In genomic region chr10:30639946-30640786, GRCh38 we compare ENCODE assay signal across 8 cellular contexts. TPM values are rescaled to one million over a fixed set of nuclear protein-coding genes. Genes with fewer than 3 reads are reported as not detected.
A peak's percentile ranks its signal among the peaks of the same experiment; 100 is the strongest.
DNase-seq lines count a peak whose midpoint lies in the region; ATAC-seq and TF ChIP-seq lines count a peak whose summit lies in the region.

No MANE protein-coding gene starts in this region.

- H3K27ac Mint-ChIP-seq in osteocyte (ENCODE audit: unreplicated experiment) = no peak overlapping the region

- H3K4me3 Mint-ChIP-seq in osteocyte (ENCODE audit: unreplicated experiment) = no peak overlapping the region

- H3K9me3 ChIP-seq in SU-DHL-6 (ENCODE audit: insufficient read depth, low read length) = no peaks in the 10 kb centered on the region

- H3K4me2 ChIP-seq in SU-DHL-6 (ENCODE audit: low read depth, low read length, poor library complexity, severe bottlenecking) = no peak overlapping the region

- H3K36me3 ChIP-seq in SU-DHL-6 (ENCODE audit: low read length) = no peaks in the 10 kb centered on the region

- no peaks in the 10 kb centered on the region for H3F3A ChIP-seq in SU-DHL-6 (ENCODE audit: insufficient read depth)

- no peaks in the 10 kb centered on the region for H3K79me2 ChIP-seq in SU-DHL-6 (ENCODE audit: insufficient read depth, low read length)

- no peaks in the 10 kb centered on the region for H3K27me3 ChIP-seq in SU-DHL-6 (ENCODE audit: low read length)

- no peaks in the 10 kb centered on the region for H3K36me3 Mint-ChIP-seq in osteocyte (ENCODE audit: unreplicated experiment)

- no peaks in the 10 kb centered on the region for H3K9me2 ChIP-seq in SU-DHL-6 (replicated peaks; ENCODE audit: insufficient read depth, low read length)

- no peak overlapping the region for H3K4me3 ChIP-seq in SU-DHL-6 (ENCODE audit: insufficient read depth, low read length, poor library complexity, severe bottlenecking)

- no peak for ATAC-seq in HG02642 (IDR thresholded peaks at IDR 0.05; ENCODE audit: poor library complexity, unreplicated experiment)

- peak; percentile 28 for DNase-seq in NCI-H2196 (lab: John Stamatoyannopoulos, UW; ENCODE audit: unreplicated experiment)
- DNase-seq in NCI-H2196 treated with DMSO at 0.1 percent for 48 hours (lab: John Stamatoyannopoulos, UW; ENCODE audit: unreplicated experiment) = no peak
- DNase-seq in HuH-7.5 (ENCODE audit: low spot score) = peak; percentile 17
- peak; percentile 89 for DNase-seq in fibroblast of peridontal ligament (ENCODE audit: extremely low read depth)
- no peak for DNase-seq in osteocyte (ENCODE audit: extremely low spot score, unreplicated experiment)
- DNase-seq in DMS153 treated with DMSO at 0.1 percent for 48 hours (lab: John Stamatoyannopoulos, UW; ENCODE audit: unreplicated experiment) = no peak

- H3K4me1 Mint-ChIP-seq in osteocyte (ENCODE audit: unreplicated experiment) = peaks cover 23% of the 10 kb centered on the region

- peaks cover 10% of the 10 kb centered on the region for H3K27me3 Mint-ChIP-seq in osteocyte (ENCODE audit: unreplicated experiment)

- TF ChIP-seq CTCF in SU-DHL-6 (IDR thresholded peaks at IDR 0.05; ENCODE audit: insufficient read depth, low read length, poor library complexity, severe bottlenecking) (peak; percentile 79), osteocyte (IDR thresholded peaks at IDR 0.05) (peak; percentile 82)

- H2AFZ ChIP-seq in SU-DHL-6 (ENCODE audit: low read depth, low read length, severe bottlenecking) = no peak overlapping the region

- no peak overlapping the region for H3K9ac ChIP-seq in SU-DHL-6 (ENCODE audit: low read length)

- no peaks in the 10 kb centered on the region for H3K9me3 Mint-ChIP-seq in osteocyte (ENCODE audit: unreplicated experiment)

- no peaks in the 10 kb centered on the region for H4K20me1 ChIP-seq in SU-DHL-6 (ENCODE audit: low read depth, low read length)

- no peak overlapping the region for H3K27ac ChIP-seq in SU-DHL-6 (ENCODE audit: low read depth, low read length)

RNA-seq across cellular contexts. Expression of gene LYZL2, which starts 10.6 kb away (rescaled TPM):
- not detected in 2 replicates for total RNA-seq in osteocyte

Comparison
In these comparisons a context has a peak if more than half of its experiments do, and no peak if none do; other contexts are left out.
1. DNase-seq: peak in NCI-H2196 (single experiment), HuH-7.5 (single experiment) and fibroblast of peridontal ligament (single experiment); none in NCI-H2196 treated with DMSO at 0.1 percent for 48 hours (single experiment), osteocyte (single experiment) and DMS153 treated with DMSO at 0.1 percent for 48 hours (single experiment).